8 cellular contexts compared by ENCODE assay signal in genomic region chr6:83615025-83615999, GRCh38.
DNase-seq lines count a peak whose midpoint lies in the region; ATAC-seq, FAIRE-seq and TF ChIP-seq lines count a peak whose summit lies in the region.

No MANE protein-coding gene starts in this region.

- peak in 5 of 6 experiments; percentile 23 to 61 (median 36) for TF ChIP-seq CTCF in thyroid gland (IDR thresholded peaks at IDR 0.05)

- WGBS in thyroid gland, 2 donors: 65 to 73% methylated on average over 6 of the region's 6 CpGs

- DNase-seq in Caki2 (ENCODE audit: low read depth) (peak; percentile 28), LHCN-M2 (ENCODE audit: low read depth) (peak; percentile 36), SKM-1 (lab: John Stamatoyannopoulos, UW; ENCODE audit: unreplicated experiment) (peak; percentile 7), frontal cortex (ENCODE audit: low spot score in 2 of 2) (peak in 1 of 2 donors; percentile 11), thyroid gland (no peak), T-helper 9 cell (no peak)
- no peak for DNase-seq in activated CD8-positive, alpha-beta memory T cell treated with anti-CD3 and anti-CD28 coated beads, Interleukin-2, amount 50 U/mL, for 4 hours

- H3K4me3 ChIP-seq in thyroid gland (replicated peaks in 1 of 3): no peak overlapping the region

- no peaks in the 10 kb centered on the region for H3K27me3 ChIP-seq in thyroid gland

- no peak overlapping the region for H3K27ac ChIP-seq in thyroid gland

- FAIRE-seq in frontal cortex (lab: Jason Lieb, UNC): peak; percentile 85

- H3K36me3 ChIP-seq in thyroid gland: no peaks in the 10 kb centered on the region

- in situ Hi-C loops in Caki2 (cut with HindIII; ENCODE audit: low pct_unique_long_range_greater_than_20kb, low sequenced_read_pairs): no loop called here

- no peaks in the 10 kb centered on the region for H3K9me3 ChIP-seq in thyroid gland

- TF ChIP-seq POLR2A in thyroid gland (IDR thresholded peaks at IDR 0.05): no peak

- ATAC-seq in GM19372 (IDR thresholded peaks at IDR 0.05; ENCODE audit: low read depth, unreplicated experiment): peak; percentile 65

- intact Hi-C loops in thyroid gland (cut with DNase I): no loop called here

- no peaks in the 10 kb centered on the region for H3K4me1 ChIP-seq in thyroid gland

Comparison
In these comparisons a context has a peak if more than half of its experiments do, and no peak if none do; other contexts are left out.
1. DNase-seq: peak in Caki2 (single experiment), LHCN-M2 (single experiment) and SKM-1 (single experiment); none in thyroid gland (0 of 2), activated CD8-positive, alpha-beta memory T cell treated with anti-CD3 and anti-CD28 coated beads, Interleukin-2, amount 50 U/mL, for 4 hours (single experiment) and T-helper 9 cell (single experiment).